In genomic region chr7:102675545-102675944, GRCh38 we compare ENCODE assay signal across 5 cellular contexts. TPM values are rescaled to one million over a fixed set of nuclear protein-coding genes. Genes with fewer than 3 reads are reported as not detected.
"Had no signal": no experiment of that assay in that cellular context is flagged by ENCODE, and none has a peak within 500 bp of the region (broad histone marks: within the 10 kb centered on the region; RNA-seq: fewer than 3 reads in every experiment).

No MANE protein-coding gene starts in this region.

RNA-seq across cellular contexts. Expression of gene SPDYE2B, which starts 25.4 kb away (rescaled TPM):
- total RNA-seq: astrocyte, LHCN-M2, M059J, SK-MEL-5, WTC11 had no signal
